In the genomic region with DNA sequence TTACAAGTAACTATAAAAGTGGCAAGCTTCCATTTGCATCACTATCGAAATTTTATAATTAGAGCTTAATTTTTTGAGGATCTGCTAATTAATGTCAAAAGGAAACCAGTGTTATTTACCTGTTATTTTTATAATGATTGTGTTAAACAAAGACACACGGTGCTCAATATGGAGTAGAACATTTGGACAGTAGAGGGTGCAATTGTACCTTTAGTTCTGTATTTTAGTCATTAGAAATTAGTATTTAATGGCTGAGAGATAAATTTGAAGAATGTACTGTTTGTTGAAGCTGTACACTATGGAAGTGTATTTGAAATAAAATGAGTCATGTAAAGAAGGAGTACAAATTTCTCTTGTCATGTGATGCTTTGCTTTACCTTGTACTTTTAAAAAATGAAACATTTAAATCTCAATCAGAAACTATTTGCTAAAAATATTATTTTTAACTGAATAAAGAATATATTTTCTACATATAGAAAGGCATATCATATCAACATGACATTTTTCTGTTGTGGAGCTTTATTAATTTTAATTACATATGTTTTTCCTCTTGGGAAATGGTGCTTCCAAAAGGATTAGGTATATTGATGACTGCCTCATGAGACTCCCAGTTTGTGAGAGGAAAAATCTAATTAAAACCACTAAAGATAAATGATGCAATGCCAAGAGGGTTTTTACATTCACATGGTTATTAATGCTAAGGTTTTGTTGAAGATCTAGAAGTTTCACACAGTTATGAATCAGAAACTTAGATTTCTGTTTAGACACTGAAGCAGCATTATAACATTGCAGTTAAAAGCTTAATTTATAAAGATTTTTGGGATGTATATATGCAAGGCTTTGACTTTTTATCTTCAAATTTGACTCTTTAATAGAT, we compare ENCODE assay signal across 9 cellular contexts. TPM values are rescaled to one million over a fixed set of nuclear protein-coding genes. Genes with fewer than 3 reads are reported as not detected.
DNase-seq lines count a peak whose midpoint lies in the region; ATAC-seq and TF ChIP-seq lines count a peak whose summit lies in the region.
"Had no signal": no experiment of that assay in that cellular context is flagged by ENCODE, and none has a peak within 500 bp of the region (broad histone marks: within the 10 kb centered on the region; RNA-seq: fewer than 3 reads in every experiment).

No MANE protein-coding gene starts in this region.

- H3K79me2 ChIP-seq in OCI-LY3 (ENCODE audit: low read length), result no peaks in the 10 kb centered on the region

- DNase-seq in GM13977 (ENCODE audit: low spot score), result no peak
- peak; percentile 78 for DNase-seq in fibroblast of peridontal ligament (ENCODE audit: extremely low read depth)
- DNase-seq in sciatic nerve (ENCODE audit: low spot score), result no peak
- no peak for DNase-seq in stimulated activated naive CD4-positive, alpha-beta T cell treated with Interleukin-2 at 50 U/mL for 16 hours (lab: John Stamatoyannopoulos, UW)
- no peak for DNase-seq in OCI-M2 (lab: John Stamatoyannopoulos, UW; ENCODE audit: unreplicated experiment)
- DNase-seq in ecto neural progenitor cell (ENCODE audit: low spot score), result no peak

- no peaks in the 10 kb centered on the region for H3K27me3 ChIP-seq in OCI-LY3 (ENCODE audit: low read depth, low read length)
- H3K27me3 ChIP-seq: SJCRH30 had no signal

- intact Hi-C loops in sciatic nerve (cut with DNase I), result no loop called here

- no peak overlapping the region for H3K4me3 ChIP-seq in OCI-LY3 (ENCODE audit: low read length)
- H3K4me3 ChIP-seq: SJCRH30 had no signal

- no peaks in the 10 kb centered on the region for H3K9me3 ChIP-seq in OCI-LY3 (ENCODE audit: insufficient read depth, low read length)
- H3K9me3 ChIP-seq: SJCRH30 had no signal

- no peak overlapping the region for H2AFZ ChIP-seq in OCI-LY3 (ENCODE audit: low read depth, low read length)

- in situ Hi-C loops in GM13977 (cut with MboI; ENCODE audit: low pct_unique_long_range_greater_than_20kb, low sequenced_read_pairs, unreplicated experiment), result no loop called here

- H3K27ac ChIP-seq in OCI-LY3 (ENCODE audit: low read length), result no peak overlapping the region
- H3K27ac ChIP-seq: SJCRH30 had no signal

- no peaks in the 10 kb centered on the region for H3K36me3 ChIP-seq in OCI-LY3 (replicated peaks; ENCODE audit: low read depth, low read length)
- H3K36me3 ChIP-seq: SJCRH30 had no signal

- H3K4me1 ChIP-seq in OCI-LY3 (ENCODE audit: low read length), result no peaks in the 10 kb centered on the region
- H3K4me1 ChIP-seq: SJCRH30 had no signal

- H4K20me1 ChIP-seq in OCI-LY3 (ENCODE audit: insufficient read depth, low read length), result no peaks in the 10 kb centered on the region

- ATAC-seq in sciatic nerve, result peak; percentile 58
- no peak for ATAC-seq in HG03139 (IDR thresholded peaks at IDR 0.05; ENCODE audit: unreplicated experiment)

- no peak overlapping the region for H3K4me2 ChIP-seq in OCI-LY3 (ENCODE audit: low read length)

- TF ChIP-seq CTCF in GM13977 (IDR thresholded peaks at IDR 0.05; ENCODE audit: extremely low read depth, insufficient read depth, missing control alignments) (peak; percentile 44), OCI-LY3 (IDR thresholded peaks at IDR 0.05; ENCODE audit: low read depth, low read length) (peak; percentile 63)

- no peak overlapping the region for H3K9ac ChIP-seq in OCI-LY3 (ENCODE audit: low read length)

RNA-seq across cellular contexts. Expression of gene PRKG1, which starts 10.4 kb away (rescaled TPM):
- 20.0 TPM for total RNA-seq in sciatic nerve
